In the genomic region with DNA sequence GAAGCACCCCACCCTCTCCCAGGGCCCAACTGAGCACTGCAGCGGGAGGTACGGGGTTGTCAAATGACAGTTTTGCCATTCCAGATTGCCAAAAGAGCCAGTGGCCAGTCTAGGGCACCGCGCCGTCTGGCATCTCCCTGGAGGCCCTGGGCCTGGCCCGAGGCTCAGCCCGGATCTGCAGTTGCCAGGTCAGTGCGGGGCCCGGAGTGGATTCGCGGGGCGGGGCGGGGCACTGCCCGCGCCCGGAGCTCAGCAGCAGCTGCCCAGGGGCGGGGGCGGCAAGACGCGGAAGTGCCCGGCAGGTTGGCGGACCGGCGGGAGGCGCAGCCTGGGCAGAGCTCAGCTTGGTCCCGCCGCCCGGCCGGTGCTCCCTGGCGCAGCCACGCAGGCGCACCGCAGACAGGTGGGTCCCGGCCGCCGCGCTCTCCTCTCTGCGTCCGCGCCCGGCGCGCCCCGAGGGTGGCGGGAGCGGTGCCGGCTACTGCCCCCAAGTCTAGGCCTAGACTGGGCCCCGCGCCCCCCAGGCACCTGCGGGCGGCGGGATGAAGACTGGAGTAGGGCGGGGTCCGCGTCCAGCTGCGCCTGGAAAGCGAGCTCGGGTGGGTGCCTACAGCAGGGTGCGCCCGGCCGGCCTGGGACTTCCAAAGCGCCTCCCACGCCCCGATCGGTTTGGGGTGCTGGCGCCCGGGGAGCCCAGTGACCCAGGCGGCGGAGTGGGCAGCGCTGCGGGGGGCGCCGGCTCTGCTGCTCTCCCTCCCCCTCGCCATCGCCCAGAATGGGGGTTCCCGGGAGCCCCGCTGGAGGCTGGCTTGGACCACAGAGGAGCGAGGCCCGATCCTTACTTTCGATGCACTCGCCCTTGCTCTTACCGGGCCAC, we compare ENCODE assay signal across 1 cellular context.
A peak's percentile ranks its signal among the peaks of the same experiment; 100 is the strongest.
TF ChIP-seq lines count a peak whose summit lies in the region.

A gene with protein sequence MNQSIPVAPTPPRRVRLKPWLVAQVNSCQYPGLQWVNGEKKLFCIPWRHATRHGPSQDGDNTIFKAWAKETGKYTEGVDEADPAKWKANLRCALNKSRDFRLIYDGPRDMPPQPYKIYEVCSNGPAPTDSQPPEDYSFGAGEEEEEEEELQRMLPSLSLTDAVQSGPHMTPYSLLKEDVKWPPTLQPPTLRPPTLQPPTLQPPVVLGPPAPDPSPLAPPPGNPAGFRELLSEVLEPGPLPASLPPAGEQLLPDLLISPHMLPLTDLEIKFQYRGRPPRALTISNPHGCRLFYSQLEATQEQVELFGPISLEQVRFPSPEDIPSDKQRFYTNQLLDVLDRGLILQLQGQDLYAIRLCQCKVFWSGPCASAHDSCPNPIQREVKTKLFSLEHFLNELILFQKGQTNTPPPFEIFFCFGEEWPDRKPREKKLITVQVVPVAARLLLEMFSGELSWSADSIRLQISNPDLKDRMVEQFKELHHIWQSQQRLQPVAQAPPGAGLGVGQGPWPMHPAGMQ (plus strand): TSS at position 281 of the 877 bp plus-strand sequence. CDS start 4,155 bp downstream, outside the sequence.

TF ChIP-seq in HepG2, 621 proteins besides CTCF, POLR2A, EP300 and RAD21 (continued from another document and continues in another):
- TF ChIP-seq, protein P1, sequence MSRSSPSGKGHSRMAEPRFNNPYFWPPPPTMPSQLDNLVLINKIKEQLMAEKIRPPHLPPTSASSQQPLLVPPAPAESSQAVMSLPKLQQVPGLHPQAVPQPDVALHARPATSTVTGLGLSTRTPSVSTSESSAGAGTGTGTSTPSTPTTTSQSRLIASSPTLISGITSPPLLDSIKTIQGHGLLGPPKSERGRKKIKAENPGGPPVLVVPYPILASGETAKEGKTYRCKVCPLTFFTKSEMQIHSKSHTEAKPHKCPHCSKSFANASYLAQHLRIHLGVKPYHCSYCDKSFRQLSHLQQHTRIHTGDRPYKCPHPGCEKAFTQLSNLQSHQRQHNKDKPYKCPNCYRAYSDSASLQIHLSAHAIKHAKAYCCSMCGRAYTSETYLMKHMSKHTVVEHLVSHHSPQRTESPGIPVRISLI (CRISPR knock-in tag; IDR thresholded peaks at IDR 0.05; ENCODE audit: borderline replicate concordance) = no peak
- TF ChIP-seq, protein P2, sequence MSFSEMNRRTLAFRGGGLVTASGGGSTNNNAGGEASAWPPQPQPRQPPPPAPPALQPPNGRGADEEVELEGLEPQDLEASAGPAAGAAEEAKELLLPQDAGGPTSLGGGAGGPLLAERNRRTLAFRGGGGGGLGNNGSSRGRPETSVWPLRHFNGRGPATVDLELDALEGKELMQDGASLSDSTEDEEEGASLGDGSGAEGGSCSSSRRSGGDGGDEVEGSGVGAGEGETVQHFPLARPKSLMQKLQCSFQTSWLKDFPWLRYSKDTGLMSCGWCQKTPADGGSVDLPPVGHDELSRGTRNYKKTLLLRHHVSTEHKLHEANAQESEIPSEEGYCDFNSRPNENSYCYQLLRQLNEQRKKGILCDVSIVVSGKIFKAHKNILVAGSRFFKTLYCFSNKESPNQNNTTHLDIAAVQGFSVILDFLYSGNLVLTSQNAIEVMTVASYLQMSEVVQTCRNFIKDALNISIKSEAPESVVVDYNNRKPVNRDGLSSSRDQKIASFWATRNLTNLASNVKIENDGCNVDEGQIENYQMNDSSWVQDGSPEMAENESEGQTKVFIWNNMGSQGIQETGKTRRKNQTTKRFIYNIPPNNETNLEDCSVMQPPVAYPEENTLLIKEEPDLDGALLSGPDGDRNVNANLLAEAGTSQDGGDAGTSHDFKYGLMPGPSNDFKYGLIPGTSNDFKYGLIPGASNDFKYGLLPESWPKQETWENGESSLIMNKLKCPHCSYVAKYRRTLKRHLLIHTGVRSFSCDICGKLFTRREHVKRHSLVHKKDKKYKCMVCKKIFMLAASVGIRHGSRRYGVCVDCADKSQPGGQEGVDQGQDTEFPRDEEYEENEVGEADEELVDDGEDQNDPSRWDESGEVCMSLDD (CRISPR knock-in tag; IDR thresholded peaks at IDR 0.05; ENCODE audit: borderline replicate concordance) = peak; percentile 42; the same call in 1 of the 2 replicates
- TF ChIP-seq HNF4A (CRISPR knock-in tag; IDR thresholded peaks at IDR 0.05) = no peak
- TF ChIP-seq ZNF816 (CRISPR knock-in tag; IDR thresholded peaks at IDR 0.05; ENCODE audit: borderline replicate concordance) = no peak
- TF ChIP-seq TBX2 (CRISPR knock-in tag; IDR thresholded peaks at IDR 0.05; ENCODE audit: borderline replicate concordance) = peak; percentile 56
- TF ChIP-seq, protein P3, sequence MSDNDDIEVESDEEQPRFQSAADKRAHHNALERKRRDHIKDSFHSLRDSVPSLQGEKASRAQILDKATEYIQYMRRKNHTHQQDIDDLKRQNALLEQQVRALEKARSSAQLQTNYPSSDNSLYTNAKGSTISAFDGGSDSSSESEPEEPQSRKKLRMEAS (IDR thresholded peaks at IDR 0.05) = peak; percentile 27; the same call in 1 of the 2 replicates
- TF ChIP-seq THAP11 (CRISPR knock-in tag; IDR thresholded peaks at IDR 0.05) = no peak
- TF ChIP-seq SRSF1 (optimal IDR thresholded peaks at IDR 0.05; ENCODE audit: low read depth, low read length) = peak; percentile 33
- no peak for TF ChIP-seq PRPF4 (IDR thresholded peaks at IDR 0.05; ENCODE audit: low read depth, low read length, poor library complexity, severe bottlenecking)
- no peak for TF ChIP-seq ZSCAN20 (CRISPR knock-in tag; IDR thresholded peaks at IDR 0.05; ENCODE audit: borderline replicate concordance)
- TF ChIP-seq ZNF777 (CRISPR knock-in tag; IDR thresholded peaks at IDR 0.05) = peak; percentile 74
- TF ChIP-seq, protein P4, sequence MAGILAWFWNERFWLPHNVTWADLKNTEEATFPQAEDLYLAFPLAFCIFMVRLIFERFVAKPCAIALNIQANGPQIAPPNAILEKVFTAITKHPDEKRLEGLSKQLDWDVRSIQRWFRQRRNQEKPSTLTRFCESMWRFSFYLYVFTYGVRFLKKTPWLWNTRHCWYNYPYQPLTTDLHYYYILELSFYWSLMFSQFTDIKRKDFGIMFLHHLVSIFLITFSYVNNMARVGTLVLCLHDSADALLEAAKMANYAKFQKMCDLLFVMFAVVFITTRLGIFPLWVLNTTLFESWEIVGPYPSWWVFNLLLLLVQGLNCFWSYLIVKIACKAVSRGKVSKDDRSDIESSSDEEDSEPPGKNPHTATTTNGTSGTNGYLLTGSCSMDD (CRISPR knock-in tag; IDR thresholded peaks at IDR 0.05) = no peak
- peak; percentile 11 for TF ChIP-seq HNRNPK (IDR thresholded peaks at IDR 0.05; ENCODE audit: low read depth, low read length, poor library complexity, severe bottlenecking)
- no peak for TF ChIP-seq ATM (IDR thresholded peaks at IDR 0.05; ENCODE audit: borderline replicate concordance)
- TF ChIP-seq RBFOX2 (IDR thresholded peaks at IDR 0.05; ENCODE audit: low read depth, low read length) = peak; percentile 73
- peak; percentile 61; the same call in 1 of the 2 replicates for TF ChIP-seq ZNF546 (CRISPR knock-in tag; conservative IDR thresholded peaks at IDR 0.05)
- no peak for TF ChIP-seq NR2C2 (CRISPR knock-in tag; IDR thresholded peaks at IDR 0.05; ENCODE audit: borderline replicate concordance)
- TF ChIP-seq, protein P5, sequence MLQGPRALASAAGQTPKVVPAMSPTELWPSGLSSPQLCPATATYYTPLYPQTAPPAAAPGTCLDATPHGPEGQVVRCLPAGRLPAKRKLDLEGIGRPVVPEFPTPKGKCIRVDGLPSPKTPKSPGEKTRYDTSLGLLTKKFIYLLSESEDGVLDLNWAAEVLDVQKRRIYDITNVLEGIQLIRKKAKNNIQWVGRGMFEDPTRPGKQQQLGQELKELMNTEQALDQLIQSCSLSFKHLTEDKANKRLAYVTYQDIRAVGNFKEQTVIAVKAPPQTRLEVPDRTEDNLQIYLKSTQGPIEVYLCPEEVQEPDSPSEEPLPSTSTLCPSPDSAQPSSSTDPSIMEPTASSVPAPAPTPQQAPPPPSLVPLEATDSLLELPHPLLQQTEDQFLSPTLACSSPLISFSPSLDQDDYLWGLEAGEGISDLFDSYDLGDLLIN (CRISPR knock-in tag; IDR thresholded peaks at IDR 0.05; ENCODE audit: borderline replicate concordance) = no peak
- no peak for TF ChIP-seq SCMH1 (CRISPR knock-in tag; IDR thresholded peaks at IDR 0.05; ENCODE audit: borderline replicate concordance)
- TF ChIP-seq ZNF234 (CRISPR knock-in tag; conservative IDR thresholded peaks at IDR 0.05) = no peak
- TF ChIP-seq ZNF263 (CRISPR knock-in tag; IDR thresholded peaks at IDR 0.05) = peak; percentile 92
- peak; percentile 40; the same call in 1 of the 2 replicates for TF ChIP-seq SPEN (CRISPR knock-in tag; IDR thresholded peaks at IDR 0.05; ENCODE audit: low read depth)
- TF ChIP-seq, protein P6, sequence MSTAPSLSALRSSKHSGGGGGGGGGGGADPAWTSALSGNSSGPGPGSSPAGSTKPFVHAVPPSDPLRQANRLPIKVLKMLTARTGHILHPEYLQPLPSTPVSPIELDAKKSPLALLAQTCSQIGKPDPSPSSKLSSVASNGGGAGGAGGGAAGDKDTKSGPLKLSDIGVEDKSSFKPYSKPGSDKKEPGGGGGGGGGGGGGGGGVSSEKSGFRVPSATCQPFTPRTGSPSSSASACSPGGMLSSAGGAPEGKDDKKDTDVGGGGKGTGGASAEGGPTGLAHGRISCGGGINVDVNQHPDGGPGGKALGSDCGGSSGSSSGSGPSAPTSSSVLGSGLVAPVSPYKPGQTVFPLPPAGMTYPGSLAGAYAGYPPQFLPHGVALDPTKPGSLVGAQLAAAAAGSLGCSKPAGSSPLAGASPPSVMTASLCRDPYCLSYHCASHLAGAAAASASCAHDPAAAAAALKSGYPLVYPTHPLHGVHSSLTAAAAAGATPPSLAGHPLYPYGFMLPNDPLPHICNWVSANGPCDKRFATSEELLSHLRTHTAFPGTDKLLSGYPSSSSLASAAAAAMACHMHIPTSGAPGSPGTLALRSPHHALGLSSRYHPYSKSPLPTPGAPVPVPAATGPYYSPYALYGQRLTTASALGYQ (CRISPR knock-in tag; IDR thresholded peaks at IDR 0.05) = no peak
- no peak for TF ChIP-seq ZNF550 (CRISPR knock-in tag; IDR thresholded peaks at IDR 0.05; ENCODE audit: borderline replicate concordance)
- TF ChIP-seq, protein P7, sequence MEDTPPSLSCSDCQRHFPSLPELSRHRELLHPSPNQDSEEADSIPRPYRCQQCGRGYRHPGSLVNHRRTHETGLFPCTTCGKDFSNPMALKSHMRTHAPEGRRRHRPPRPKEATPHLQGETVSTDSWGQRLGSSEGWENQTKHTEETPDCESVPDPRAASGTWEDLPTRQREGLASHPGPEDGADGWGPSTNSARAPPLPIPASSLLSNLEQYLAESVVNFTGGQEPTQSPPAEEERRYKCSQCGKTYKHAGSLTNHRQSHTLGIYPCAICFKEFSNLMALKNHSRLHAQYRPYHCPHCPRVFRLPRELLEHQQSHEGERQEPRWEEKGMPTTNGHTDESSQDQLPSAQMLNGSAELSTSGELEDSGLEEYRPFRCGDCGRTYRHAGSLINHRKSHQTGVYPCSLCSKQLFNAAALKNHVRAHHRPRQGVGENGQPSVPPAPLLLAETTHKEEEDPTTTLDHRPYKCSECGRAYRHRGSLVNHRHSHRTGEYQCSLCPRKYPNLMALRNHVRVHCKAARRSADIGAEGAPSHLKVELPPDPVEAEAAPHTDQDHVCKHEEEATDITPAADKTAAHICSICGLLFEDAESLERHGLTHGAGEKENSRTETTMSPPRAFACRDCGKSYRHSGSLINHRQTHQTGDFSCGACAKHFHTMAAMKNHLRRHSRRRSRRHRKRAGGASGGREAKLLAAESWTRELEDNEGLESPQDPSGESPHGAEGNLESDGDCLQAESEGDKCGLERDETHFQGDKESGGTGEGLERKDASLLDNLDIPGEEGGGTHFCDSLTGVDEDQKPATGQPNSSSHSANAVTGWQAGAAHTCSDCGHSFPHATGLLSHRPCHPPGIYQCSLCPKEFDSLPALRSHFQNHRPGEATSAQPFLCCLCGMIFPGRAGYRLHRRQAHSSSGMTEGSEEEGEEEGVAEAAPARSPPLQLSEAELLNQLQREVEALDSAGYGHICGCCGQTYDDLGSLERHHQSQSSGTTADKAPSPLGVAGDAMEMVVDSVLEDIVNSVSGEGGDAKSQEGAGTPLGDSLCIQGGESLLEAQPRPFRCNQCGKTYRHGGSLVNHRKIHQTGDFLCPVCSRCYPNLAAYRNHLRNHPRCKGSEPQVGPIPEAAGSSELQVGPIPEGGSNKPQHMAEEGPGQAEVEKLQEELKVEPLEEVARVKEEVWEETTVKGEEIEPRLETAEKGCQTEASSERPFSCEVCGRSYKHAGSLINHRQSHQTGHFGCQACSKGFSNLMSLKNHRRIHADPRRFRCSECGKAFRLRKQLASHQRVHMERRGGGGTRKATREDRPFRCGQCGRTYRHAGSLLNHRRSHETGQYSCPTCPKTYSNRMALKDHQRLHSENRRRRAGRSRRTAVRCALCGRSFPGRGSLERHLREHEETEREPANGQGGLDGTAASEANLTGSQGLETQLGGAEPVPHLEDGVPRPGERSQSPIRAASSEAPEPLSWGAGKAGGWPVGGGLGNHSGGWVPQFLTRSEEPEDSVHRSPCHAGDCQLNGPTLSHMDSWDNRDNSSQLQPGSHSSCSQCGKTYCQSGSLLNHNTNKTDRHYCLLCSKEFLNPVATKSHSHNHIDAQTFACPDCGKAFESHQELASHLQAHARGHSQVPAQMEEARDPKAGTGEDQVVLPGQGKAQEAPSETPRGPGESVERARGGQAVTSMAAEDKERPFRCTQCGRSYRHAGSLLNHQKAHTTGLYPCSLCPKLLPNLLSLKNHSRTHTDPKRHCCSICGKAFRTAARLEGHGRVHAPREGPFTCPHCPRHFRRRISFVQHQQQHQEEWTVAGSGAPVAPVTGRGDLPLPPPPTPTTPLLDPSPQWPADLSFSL (CRISPR knock-in tag; IDR thresholded peaks at IDR 0.05) = no peak
- 0 out of 2 replicates have a peak, but pooled peaks have one; percentile 61 for TF ChIP-seq SMAD1 (CRISPR knock-in tag; IDR thresholded peaks at IDR 0.05; ENCODE audit: borderline replicate concordance, low read depth)
- TF ChIP-seq EZH2 (conservative IDR thresholded peaks at IDR 0.05; ENCODE audit: low read depth, low read length) = no peak
- no peak for TF ChIP-seq CBFB (CRISPR knock-in tag; IDR thresholded peaks at IDR 0.05)
- TF ChIP-seq ZNF33A (CRISPR knock-in tag; IDR thresholded peaks at IDR 0.05; ENCODE audit: borderline replicate concordance) = no peak
- TF ChIP-seq, protein P8, sequence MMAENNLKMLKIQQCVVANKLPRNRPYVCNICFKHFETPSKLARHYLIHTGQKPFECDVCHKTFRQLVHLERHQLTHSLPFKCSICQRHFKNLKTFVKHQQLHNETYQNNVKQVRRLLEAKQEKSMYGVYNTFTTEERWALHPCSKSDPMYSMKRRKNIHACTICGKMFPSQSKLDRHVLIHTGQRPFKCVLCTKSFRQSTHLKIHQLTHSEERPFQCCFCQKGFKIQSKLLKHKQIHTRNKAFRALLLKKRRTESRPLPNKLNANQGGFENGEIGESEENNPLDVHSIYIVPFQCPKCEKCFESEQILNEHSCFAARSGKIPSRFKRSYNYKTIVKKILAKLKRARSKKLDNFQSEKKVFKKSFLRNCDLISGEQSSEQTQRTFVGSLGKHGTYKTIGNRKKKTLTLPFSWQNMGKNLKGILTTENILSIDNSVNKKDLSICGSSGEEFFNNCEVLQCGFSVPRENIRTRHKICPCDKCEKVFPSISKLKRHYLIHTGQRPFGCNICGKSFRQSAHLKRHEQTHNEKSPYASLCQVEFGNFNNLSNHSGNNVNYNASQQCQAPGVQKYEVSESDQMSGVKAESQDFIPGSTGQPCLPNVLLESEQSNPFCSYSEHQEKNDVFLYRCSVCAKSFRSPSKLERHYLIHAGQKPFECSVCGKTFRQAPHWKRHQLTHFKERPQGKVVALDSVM (CRISPR knock-in tag; IDR thresholded peaks at IDR 0.05) = peak; percentile 43; the same call in 1 of the 2 replicates
